14 cellular contexts compared by ENCODE assay signal in the genomic region with DNA sequence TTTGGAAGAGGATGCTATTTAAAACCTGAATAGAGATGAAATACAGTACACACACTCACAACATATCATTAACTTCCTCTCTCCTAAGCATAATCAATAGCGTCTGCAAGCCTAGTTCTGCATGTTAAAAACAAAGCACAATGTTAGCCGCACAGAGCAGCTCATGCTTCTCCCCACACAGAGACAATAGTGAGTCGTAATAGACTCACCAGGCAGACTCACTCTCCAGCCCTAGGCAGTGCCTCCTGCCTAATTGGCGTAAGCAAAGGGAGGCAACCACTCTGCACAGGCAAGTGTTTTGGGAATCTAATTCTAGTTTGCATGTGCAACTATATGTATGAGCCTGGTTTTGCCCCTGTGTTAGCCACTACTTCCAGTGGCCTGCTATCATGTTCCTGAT. TPM values are rescaled to one million over a fixed set of nuclear protein-coding genes. Genes with fewer than 3 reads are reported as not detected.
DNase-seq lines count a peak whose midpoint lies in the region; ATAC-seq, FAIRE-seq and TF ChIP-seq lines count a peak whose summit lies in the region.
"Had no signal": no experiment of that assay in that cellular context is flagged by ENCODE, and none has a peak within 500 bp of the region (broad histone marks: within the 10 kb centered on the region; RNA-seq: fewer than 3 reads in every experiment).

No MANE protein-coding gene starts in this region.

- H3K4me1 ChIP-seq in foreskin keratinocyte = peaks cover 4% of the 10 kb centered on the region
- H3K4me1 ChIP-seq: SJCRH30, upper lobe of left lung had no signal

- no peak overlapping the region for H3K27ac ChIP-seq in foreskin keratinocyte
- H3K27ac ChIP-seq: SJCRH30, upper lobe of left lung had no signal

- no peak overlapping the region for H3K4me3 ChIP-seq in lower leg skin (ENCODE audit: low read depth, poor library complexity, severe bottlenecking)
- H3K4me3 ChIP-seq: SJCRH30, upper lobe of left lung had no signal

- intact Hi-C loops in lower leg skin (cut with DNase I; ENCODE audit: low total_unique reads) = no loop called here

- H3K27me3 ChIP-seq in foreskin keratinocyte = peaks cover 23% of the 10 kb centered on the region
- H3K27me3 ChIP-seq: upper lobe of left lung had no signal

- DNase-seq in COR-L47 (lab: John Stamatoyannopoulos, UW) = peak; percentile 38
- peak; percentile 67 for DNase-seq in LHCN-M2 (ENCODE audit: low read depth)
- DNase-seq in RKO (ENCODE audit: low spot score) = peak; percentile 53
- DNase-seq in foreskin keratinocyte = peak; percentile 27 to 58
- DNase-seq in D721Med (ENCODE audit: insufficient read length, low spot score) = no peak
- DNase-seq in lower leg skin (ENCODE audit: low spot score in 2 of 2) = no peak
- DNase-seq in SHP77 treated with DMSO at 0.1 percent for 48 hours (lab: John Stamatoyannopoulos, UW) = no peak
- DNase-seq: KBM-7, nephron progenitor cell, SJCRH30, upper lobe of left lung had no signal

- no peak for FAIRE-seq in D721Med (lab: Jason Lieb, UNC)
- FAIRE-seq: G401.6, GM19239 had no signal

- WGBS in lower leg skin, 2 donors = 55 to 61% methylated on average over 4 of the region's 4 CpGs

- TF ChIP-seq POLR2A in lower leg skin (IDR thresholded peaks at IDR 0.05) = no peak

- ATAC-seq in foreskin keratinocyte = peak; percentile 79
- no peak for ATAC-seq in GM21528 (IDR thresholded peaks at IDR 0.05; ENCODE audit: low FRiP score, unreplicated experiment)

- TF ChIP-seq CTCF in foreskin keratinocyte (conservative IDR thresholded peaks at IDR 0.05) (peak; percentile 30), D721Med (IDR thresholded peaks at IDR 0.05; ENCODE audit: insufficient read depth, missing control alignments) (no peak), lower leg skin (IDR thresholded peaks at IDR 0.05) (no peak)

RNA-seq across cellular contexts. Expression of a gene that starts 45.7 kb away (rescaled TPM):
- total RNA-seq in LHCN-M2 (2014; rRNA removed) (13.6 and 19.0 TPM in 2 replicates), foreskin keratinocyte (28.2 and 31.4 TPM in 2 replicates), lower leg skin (100 to 1,000 TPM in 3 of 4 donors, 10 to 100 TPM in 1; 87.3 to 132 (median 102) TPM)
- 12.6 TPM for polyA plus RNA-seq in LHCN-M2 (2012)
- 6.9 and 8.5 TPM in 2 replicates for polyA plus RNA-seq in foreskin keratinocyte

Comparison
In these comparisons a context has a peak if more than half of its experiments do, and no peak if none do; other contexts are left out.
1. DNase-seq: peak in COR-L47 (single experiment), LHCN-M2 (single experiment), RKO (single experiment) and foreskin keratinocyte (2 of 2); none in D721Med (single experiment), lower leg skin (0 of 2) and SHP77 treated with DMSO at 0.1 percent for 48 hours (single experiment).